In the genomic region with DNA sequence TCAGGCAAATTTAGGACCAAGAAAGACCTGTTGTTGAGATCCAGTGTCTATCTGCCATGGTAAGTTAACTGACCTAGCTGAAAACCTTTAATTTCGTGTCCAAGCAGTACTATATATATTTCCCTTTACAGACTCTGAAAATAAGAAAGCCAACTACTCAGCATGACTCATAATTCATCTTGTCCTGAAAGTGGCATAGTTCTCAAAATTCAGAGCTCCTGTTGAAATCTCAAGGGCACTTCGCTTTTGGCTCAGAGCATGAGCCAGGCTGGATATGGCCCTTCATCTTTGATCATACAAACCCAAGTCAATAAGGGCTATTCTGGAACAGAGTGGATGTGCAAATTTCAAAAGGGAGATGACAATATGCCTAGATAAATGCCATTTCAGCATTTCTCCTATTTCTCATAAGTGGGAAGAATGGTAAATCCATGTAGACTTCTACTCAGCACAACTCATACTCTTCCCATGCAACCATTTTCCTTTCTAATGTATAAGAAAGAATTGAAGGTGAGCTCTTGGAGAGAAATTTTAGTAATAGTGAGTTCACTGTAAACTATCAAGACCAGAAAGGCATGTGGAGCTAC, we compare ENCODE assay signal across 18 cellular contexts.
DNase-seq lines count a peak whose midpoint lies in the region; ATAC-seq and TF ChIP-seq lines count a peak whose summit lies in the region.
"Had no signal": no experiment of that assay in that cellular context is flagged by ENCODE, and none has a peak within 500 bp of the region (broad histone marks: within the 10 kb centered on the region; RNA-seq: fewer than 3 reads in every experiment).

No MANE protein-coding gene starts in this region.

- H2AK5ac ChIP-seq in IMR-90 (ENCODE audit: low read depth, low read length), result no peak overlapping the region

- WGBS in IMR-90 (ENCODE audit: extremely low coverage in 2 of 2, insufficient read length in 1 of 2), 2 experiments, result 60% methylated on average over 1 of the region's 2 CpGs; no CpG with 5 or more reads in 1 of the 2 experiments

- TF ChIP-seq POLR2A in IMR-90 (IDR thresholded peaks at IDR 0.05; ENCODE audit: low read depth, low read length), result no peak

- no peaks in the 10 kb centered on the region for H3K36me3 ChIP-seq in IMR-90 (ENCODE audit: control insufficient read depth, insufficient read depth, low read length)
- H3K36me3 ChIP-seq in osteoblast (ENCODE audit: insufficient read depth, low read length), result no peaks in the 10 kb centered on the region

- dilution Hi-C loops in IMR-90 (cut with HindIII; ENCODE audit: low sequenced_read_pairs, unreplicated experiment), result no loop called here

- DNase-seq in IMR-90, result no peak
- peak; percentile 65 for DNase-seq in NOMO-1 treated with DMSO at 0.1 percent for 48 hours (lab: John Stamatoyannopoulos, UW; ENCODE audit: unreplicated experiment)
- DNase-seq in epithelial cell of esophagus (ENCODE audit: low read depth), result peak; percentile 24
- peak; percentile 34 for DNase-seq in osteoblast (ENCODE audit: insufficient read length, low spot score, missing footprints)
- no peak for DNase-seq in stimulated activated CD4-positive, alpha-beta T cell treated with anti-CD3 and anti-CD28 coated beads, Interleukin-1b, Interleukin-23, amount 100 ng/mL, for 48 hours
- DNase-seq in NCI-H524 treated with DMSO at 0.1 percent for 48 hours (lab: John Stamatoyannopoulos, UW), result no peak
- DNase-seq in activated CD4-positive, alpha-beta T cell treated with anti-CD3 and anti-CD28 coated beads for 4 hours, result no peak
- DNase-seq: activated CD4-positive, alpha-beta T cell treated with anti-CD3 and anti-CD28 coated beads for 36 hours; CD8-positive, alpha-beta T cell; cerebellar nuclear complex; NCI-H1436; NCI-H524; nucleus accumbens; SHP77; stimulated activated CD4-positive, alpha-beta T cell treated with anti-CD3 and anti-CD28 coated beads, Interleukin-4, amount 100 ng/mL, for 1 hour; T-helper 1 cell; trophoblast cell had no signal

- no peak overlapping the region for H3K9ac ChIP-seq in IMR-90 (ENCODE audit: low read depth, low read length)

- CTCF ChIA-PET in IMR-90 (lab: Yijun Ruan, JAX), result no interaction called here

- H2AK9ac ChIP-seq in IMR-90 (replicated peaks; ENCODE audit: low read depth, low read length, poor library complexity), result no peak overlapping the region

- no peak overlapping the region for H4K8ac ChIP-seq in IMR-90 (ENCODE audit: low read depth in 2 of 2, low read length in 2 of 2)

- H4K91ac ChIP-seq in IMR-90 (ENCODE audit: insufficient read depth, low read depth, low read length), result no peak overlapping the region

- ATAC-seq in IMR-90 (ENCODE audit: low read depth) (no peak), GM18861 (IDR thresholded peaks at IDR 0.05; ENCODE audit: unreplicated experiment) (no peak)
- ATAC-seq: activated CD4-positive, alpha-beta T cell treated with anti-CD3 and anti-CD28 coated beads for 36 hours; CD8-positive, alpha-beta T cell had no signal

- no peak overlapping the region for H2BK5ac ChIP-seq in IMR-90 (ENCODE audit: low read depth, low read length, poor library complexity, severe bottlenecking)

- H3K27ac ChIP-seq in IMR-90 (ENCODE audit: insufficient read depth, low read length) (no peak overlapping the region), osteoblast (ENCODE audit: low read depth, low read length) (no peak overlapping the region)

- no peaks in the 10 kb centered on the region for H3K79me2 ChIP-seq in osteoblast (ENCODE audit: insufficient read depth, low read length)

- no peak overlapping the region for H3K4ac ChIP-seq in IMR-90 (ENCODE audit: low read depth, low read length)

- H2BK120ac ChIP-seq in IMR-90 (ENCODE audit: low read depth, low read length), result no peak overlapping the region

- H3K14ac ChIP-seq in IMR-90 (replicated peaks; ENCODE audit: low read depth, low read length), result no peak overlapping the region

- H2AFZ ChIP-seq in IMR-90 (replicated peaks; ENCODE audit: low read length, poor library complexity), result no peak overlapping the region
- H2AFZ ChIP-seq in osteoblast (ENCODE audit: low read length), result no peak overlapping the region

- H3K23ac ChIP-seq in IMR-90 (ENCODE audit: low read depth, low read length), result no peak overlapping the region

- H3K4me3 ChIP-seq in IMR-90 (ENCODE audit: insufficient read depth, low read depth, low read length) (no peak overlapping the region), epithelial cell of esophagus (ENCODE audit: low read length) (no peak overlapping the region), osteoblast (ENCODE audit: insufficient read depth, low read length) (no peak overlapping the region)

- BruUV-seq in IMR-90 (replicated peaks; lab: Mats Ljungman, UMichigan), result no TSS peak

- no peaks in the 10 kb centered on the region for H3K9me1 ChIP-seq in IMR-90 (ENCODE audit: insufficient read depth, low read length)

- no peak overlapping the region for H3K56ac ChIP-seq in IMR-90 (ENCODE audit: extremely low read depth, insufficient read depth, low read length)

- no peak for TF ChIP-seq RAD21 in IMR-90 (IDR thresholded peaks at IDR 0.05; ENCODE audit: low read length)

- TF ChIP-seq CTCF in IMR-90 (conservative IDR thresholded peaks at IDR 0.05; ENCODE audit: low read depth, low read length) (no peak), epithelial cell of esophagus (IDR thresholded peaks at IDR 0.05; ENCODE audit: insufficient read depth, low read depth, low read length, missing control alignments) (no peak), osteoblast (IDR thresholded peaks at IDR 0.05; ENCODE audit: extremely low read depth, low read depth, low read length) (no peak)

- no peak overlapping the region for H4K5ac ChIP-seq in IMR-90 (ENCODE audit: low read depth, low read length)

- H2BK20ac ChIP-seq in IMR-90 (ENCODE audit: low read depth, low read length), result no peak overlapping the region

- H3K4me1 ChIP-seq in IMR-90 (ENCODE audit: control insufficient read depth, insufficient read depth, low read length) (no peaks in the 10 kb centered on the region), osteoblast (ENCODE audit: insufficient read depth, low read length) (no peaks in the 10 kb centered on the region)

- POLR2A ChIA-PET in IMR-90 (lab: Charles Lee; ENCODE audit: unreplicated experiment), result no interaction called here

- H3K4me2 ChIP-seq in IMR-90 (ENCODE audit: low read depth, low read length), result no peak overlapping the region
- H3K4me2 ChIP-seq in osteoblast (ENCODE audit: insufficient read depth, low read length), result no peak overlapping the region

- H3K9me3 ChIP-seq in IMR-90 (ENCODE audit: control insufficient read depth, insufficient read depth, low read length), result no peaks in the 10 kb centered on the region
- H3K9me3 ChIP-seq in osteoblast (ENCODE audit: low read depth, low read length), result no peaks in the 10 kb centered on the region

- H3K27me3 ChIP-seq in IMR-90 (ENCODE audit: control insufficient read depth, insufficient read depth, low read length), result no peaks in the 10 kb centered on the region; the same call in 1 of the 2 replicates
- no peaks in the 10 kb centered on the region for H3K27me3 ChIP-seq in osteoblast (ENCODE audit: insufficient read depth, low read length)

- no peak overlapping the region for H3K18ac ChIP-seq in IMR-90 (ENCODE audit: low read depth, low read length)

- intact Hi-C loops in IMR-90 (cut with micrococcal nuclease), result no loop called here

- no peaks in the 10 kb centered on the region for H4K20me1 ChIP-seq in IMR-90 (ENCODE audit: insufficient read depth, low read length)
- no peaks in the 10 kb centered on the region for H4K20me1 ChIP-seq in osteoblast (ENCODE audit: insufficient read depth, low read length)

- H3K79me1 ChIP-seq in IMR-90 (ENCODE audit: low read depth in 1 of 2, low read length in 2 of 2), result no peaks in the 10 kb centered on the region

- H2BK15ac ChIP-seq in IMR-90 (ENCODE audit: low read depth, low read length), result no peak overlapping the region

- in situ Hi-C loops in IMR-90 (cut with MboI; ENCODE audit: low sequenced_read_pairs), result no loop called here

TF ChIP-seq in IMR-90, 13 proteins besides CTCF, POLR2A, EP300 and RAD21:
- peak; percentile 75 for TF ChIP-seq MAFK (IDR thresholded peaks at IDR 0.05; ENCODE audit: low read depth, low read length)
- TF ChIP-seq CEBPB (IDR thresholded peaks at IDR 0.05; ENCODE audit: low read depth, low read length), result no peak
- no peak for TF ChIP-seq MXI1 (IDR thresholded peaks at IDR 0.05; ENCODE audit: borderline replicate concordance, low read depth, low read length)
- no peak for TF ChIP-seq FOS (IDR thresholded peaks at IDR 0.05; ENCODE audit: low read depth, low read length)

Comparison
In these comparisons a context has a peak if more than half of its experiments do, and no peak if none do; other contexts are left out.
1. DNase-seq: peak in NOMO-1 treated with DMSO at 0.1 percent for 48 hours (single experiment), epithelial cell of esophagus (single experiment) and osteoblast (single experiment); none in IMR-90 (single experiment), stimulated activated CD4-positive, alpha-beta T cell treated with anti-CD3 and anti-CD28 coated beads, Interleukin-1b, Interleukin-23, amount 100 ng/mL, for 48 hours (single experiment), NCI-H524 treated with DMSO at 0.1 percent for 48 hours (single experiment) and activated CD4-positive, alpha-beta T cell treated with anti-CD3 and anti-CD28 coated beads for 4 hours (0 of 2).